1 cellular context compared by ENCODE assay signal in the genomic region with DNA sequence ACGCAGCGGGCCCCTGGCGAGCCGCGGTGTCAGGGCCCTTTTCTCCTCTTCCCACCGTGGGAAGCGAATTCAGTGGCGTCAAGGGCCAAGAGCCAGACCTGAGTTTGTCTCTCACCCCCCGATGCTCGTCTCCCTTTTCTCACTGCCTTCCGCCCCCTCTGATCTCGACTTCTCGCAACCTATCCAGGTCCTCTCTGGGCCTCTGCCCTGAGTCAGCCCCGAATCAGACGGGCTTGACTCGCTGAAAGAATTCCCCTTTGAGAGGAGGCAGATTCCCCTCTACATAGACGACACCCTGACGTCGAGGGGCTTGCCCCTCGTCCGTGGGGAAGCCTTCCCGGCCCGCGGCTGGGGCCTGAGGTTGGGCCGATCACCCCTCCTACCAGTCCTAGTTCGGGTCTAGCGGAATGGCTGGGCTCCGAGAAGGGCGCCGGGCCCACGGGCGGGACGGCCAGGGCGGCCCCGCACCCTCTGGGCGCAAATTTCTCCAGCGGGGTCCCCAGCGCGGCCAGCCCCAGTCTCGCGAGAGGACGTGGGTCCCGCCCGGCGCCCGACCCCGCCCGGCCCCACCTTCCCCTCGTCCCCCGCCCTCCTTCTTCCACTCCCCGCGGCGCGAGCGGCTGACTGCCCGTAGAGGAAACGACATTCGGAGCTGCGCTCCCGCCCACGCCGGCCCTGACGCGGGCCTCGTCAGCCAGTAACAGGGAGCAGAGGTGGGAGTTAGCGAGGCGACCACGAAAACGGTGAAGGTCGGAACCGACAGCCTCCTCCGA.
A peak's percentile ranks its signal among the peaks of the same experiment; 100 is the strongest.
TF ChIP-seq lines count a peak whose summit lies in the region.

A gene with protein sequence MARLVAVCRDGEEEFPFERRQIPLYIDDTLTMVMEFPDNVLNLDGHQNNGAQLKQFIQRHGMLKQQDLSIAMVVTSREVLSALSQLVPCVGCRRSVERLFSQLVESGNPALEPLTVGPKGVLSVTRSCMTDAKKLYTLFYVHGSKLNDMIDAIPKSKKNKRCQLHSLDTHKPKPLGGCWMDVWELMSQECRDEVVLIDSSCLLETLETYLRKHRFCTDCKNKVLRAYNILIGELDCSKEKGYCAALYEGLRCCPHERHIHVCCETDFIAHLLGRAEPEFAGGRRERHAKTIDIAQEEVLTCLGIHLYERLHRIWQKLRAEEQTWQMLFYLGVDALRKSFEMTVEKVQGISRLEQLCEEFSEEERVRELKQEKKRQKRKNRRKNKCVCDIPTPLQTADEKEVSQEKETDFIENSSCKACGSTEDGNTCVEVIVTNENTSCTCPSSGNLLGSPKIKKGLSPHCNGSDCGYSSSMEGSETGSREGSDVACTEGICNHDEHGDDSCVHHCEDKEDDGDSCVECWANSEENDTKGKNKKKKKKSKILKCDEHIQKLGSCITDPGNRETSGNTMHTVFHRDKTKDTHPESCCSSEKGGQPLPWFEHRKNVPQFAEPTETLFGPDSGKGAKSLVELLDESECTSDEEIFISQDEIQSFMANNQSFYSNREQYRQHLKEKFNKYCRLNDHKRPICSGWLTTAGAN (plus strand): TSS at position 600 of the 773 bp plus-strand sequence. CDS start 806 bp downstream, outside the sequence.

TF ChIP-seq in HepG2, 621 proteins besides CTCF, POLR2A, EP300 and RAD21 (continued from another document and continues in another):
- TF ChIP-seq, protein P1, sequence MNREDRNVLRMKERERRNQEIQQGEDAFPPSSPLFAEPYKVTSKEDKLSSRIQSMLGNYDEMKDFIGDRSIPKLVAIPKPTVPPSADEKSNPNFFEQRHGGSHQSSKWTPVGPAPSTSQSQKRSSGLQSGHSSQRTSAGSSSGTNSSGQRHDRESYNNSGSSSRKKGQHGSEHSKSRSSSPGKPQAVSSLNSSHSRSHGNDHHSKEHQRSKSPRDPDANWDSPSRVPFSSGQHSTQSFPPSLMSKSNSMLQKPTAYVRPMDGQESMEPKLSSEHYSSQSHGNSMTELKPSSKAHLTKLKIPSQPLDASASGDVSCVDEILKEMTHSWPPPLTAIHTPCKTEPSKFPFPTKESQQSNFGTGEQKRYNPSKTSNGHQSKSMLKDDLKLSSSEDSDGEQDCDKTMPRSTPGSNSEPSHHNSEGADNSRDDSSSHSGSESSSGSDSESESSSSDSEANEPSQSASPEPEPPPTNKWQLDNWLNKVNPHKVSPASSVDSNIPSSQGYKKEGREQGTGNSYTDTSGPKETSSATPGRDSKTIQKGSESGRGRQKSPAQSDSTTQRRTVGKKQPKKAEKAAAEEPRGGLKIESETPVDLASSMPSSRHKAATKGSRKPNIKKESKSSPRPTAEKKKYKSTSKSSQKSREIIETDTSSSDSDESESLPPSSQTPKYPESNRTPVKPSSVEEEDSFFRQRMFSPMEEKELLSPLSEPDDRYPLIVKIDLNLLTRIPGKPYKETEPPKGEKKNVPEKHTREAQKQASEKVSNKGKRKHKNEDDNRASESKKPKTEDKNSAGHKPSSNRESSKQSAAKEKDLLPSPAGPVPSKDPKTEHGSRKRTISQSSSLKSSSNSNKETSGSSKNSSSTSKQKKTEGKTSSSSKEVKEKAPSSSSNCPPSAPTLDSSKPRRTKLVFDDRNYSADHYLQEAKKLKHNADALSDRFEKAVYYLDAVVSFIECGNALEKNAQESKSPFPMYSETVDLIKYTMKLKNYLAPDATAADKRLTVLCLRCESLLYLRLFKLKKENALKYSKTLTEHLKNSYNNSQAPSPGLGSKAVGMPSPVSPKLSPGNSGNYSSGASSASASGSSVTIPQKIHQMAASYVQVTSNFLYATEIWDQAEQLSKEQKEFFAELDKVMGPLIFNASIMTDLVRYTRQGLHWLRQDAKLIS (CRISPR knock-in tag; IDR thresholded peaks at IDR 0.05), result no peak; the same call in 1 of the 2 replicates
- no peak for TF ChIP-seq ZNF382 (CRISPR knock-in tag; IDR thresholded peaks at IDR 0.05; ENCODE audit: borderline replicate concordance)
- TF ChIP-seq ZSCAN25 (CRISPR knock-in tag; IDR thresholded peaks at IDR 0.05), result no peak
- no peak for TF ChIP-seq ZNF724P (CRISPR knock-in tag; IDR thresholded peaks at IDR 0.05; ENCODE audit: borderline replicate concordance)
- TF ChIP-seq ZNF619 (CRISPR knock-in tag; IDR thresholded peaks at IDR 0.05), result peak; percentile 5; the same call in 1 of the 2 replicates
- TF ChIP-seq ZNF552 (CRISPR knock-in tag; IDR thresholded peaks at IDR 0.05; ENCODE audit: borderline replicate concordance), result no peak
- TF ChIP-seq ATAD3A (CRISPR knock-in tag; IDR thresholded peaks at IDR 0.05), result no peak
- TF ChIP-seq, protein P2, sequence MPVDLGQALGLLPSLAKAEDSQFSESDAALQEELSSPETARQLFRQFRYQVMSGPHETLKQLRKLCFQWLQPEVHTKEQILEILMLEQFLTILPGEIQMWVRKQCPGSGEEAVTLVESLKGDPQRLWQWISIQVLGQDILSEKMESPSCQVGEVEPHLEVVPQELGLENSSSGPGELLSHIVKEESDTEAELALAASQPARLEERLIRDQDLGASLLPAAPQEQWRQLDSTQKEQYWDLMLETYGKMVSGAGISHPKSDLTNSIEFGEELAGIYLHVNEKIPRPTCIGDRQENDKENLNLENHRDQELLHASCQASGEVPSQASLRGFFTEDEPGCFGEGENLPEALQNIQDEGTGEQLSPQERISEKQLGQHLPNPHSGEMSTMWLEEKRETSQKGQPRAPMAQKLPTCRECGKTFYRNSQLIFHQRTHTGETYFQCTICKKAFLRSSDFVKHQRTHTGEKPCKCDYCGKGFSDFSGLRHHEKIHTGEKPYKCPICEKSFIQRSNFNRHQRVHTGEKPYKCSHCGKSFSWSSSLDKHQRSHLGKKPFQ (CRISPR knock-in tag; IDR thresholded peaks at IDR 0.05; ENCODE audit: insufficient replicate concordance), result no peak
- no peak for TF ChIP-seq TEAD2 (CRISPR knock-in tag; IDR thresholded peaks at IDR 0.05)
- TF ChIP-seq RBM22 (optimal IDR thresholded peaks at IDR 0.05; ENCODE audit: low read length), result no peak
- peak; percentile 36; the same call in 1 of the 2 replicates for TF ChIP-seq ISL2 (CRISPR knock-in tag; IDR thresholded peaks at IDR 0.05)
- TF ChIP-seq ZNF44 (CRISPR knock-in tag; IDR thresholded peaks at IDR 0.05), result no peak
- TF ChIP-seq SMAD1 (CRISPR knock-in tag; IDR thresholded peaks at IDR 0.05; ENCODE audit: borderline replicate concordance, low read depth), result peak; percentile 87; the same call in 1 of the 2 replicates
- TF ChIP-seq SP5 (CRISPR knock-in tag; IDR thresholded peaks at IDR 0.05; ENCODE audit: borderline replicate concordance, low read depth), result no peak; the same call in 1 of the 2 replicates
- peak; percentile 26; the same call in 1 of the 2 replicates for TF ChIP-seq ELF1 (CRISPR knock-in tag; IDR thresholded peaks at IDR 0.05)
- TF ChIP-seq, protein P3, sequence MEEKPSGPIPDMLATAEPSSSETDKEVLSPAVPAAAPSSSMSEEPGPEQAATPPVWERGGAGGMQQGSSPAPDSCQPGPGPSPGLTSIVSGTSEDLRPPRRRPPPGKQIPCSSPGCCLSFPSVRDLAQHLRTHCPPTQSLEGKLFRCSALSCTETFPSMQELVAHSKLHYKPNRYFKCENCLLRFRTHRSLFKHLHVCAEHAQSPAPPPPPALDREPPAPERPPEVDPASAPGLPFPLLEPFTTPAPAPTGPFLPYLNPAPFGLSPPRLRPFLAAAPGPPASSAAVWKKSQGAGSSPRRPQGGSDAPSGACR (CRISPR knock-in tag; IDR thresholded peaks at IDR 0.05), result peak; percentile 40; the same call in 1 of the 2 replicates
- TF ChIP-seq ZNF891 (CRISPR knock-in tag; IDR thresholded peaks at IDR 0.05), result peak; percentile 40; the same call in 1 of the 2 replicates
- no peak for TF ChIP-seq MATR3 (CRISPR knock-in tag; IDR thresholded peaks at IDR 0.05)
- TF ChIP-seq ZNF430 (CRISPR knock-in tag; IDR thresholded peaks at IDR 0.05), result peak; percentile 53; the same call in 1 of the 2 replicates
- TF ChIP-seq, protein P4, sequence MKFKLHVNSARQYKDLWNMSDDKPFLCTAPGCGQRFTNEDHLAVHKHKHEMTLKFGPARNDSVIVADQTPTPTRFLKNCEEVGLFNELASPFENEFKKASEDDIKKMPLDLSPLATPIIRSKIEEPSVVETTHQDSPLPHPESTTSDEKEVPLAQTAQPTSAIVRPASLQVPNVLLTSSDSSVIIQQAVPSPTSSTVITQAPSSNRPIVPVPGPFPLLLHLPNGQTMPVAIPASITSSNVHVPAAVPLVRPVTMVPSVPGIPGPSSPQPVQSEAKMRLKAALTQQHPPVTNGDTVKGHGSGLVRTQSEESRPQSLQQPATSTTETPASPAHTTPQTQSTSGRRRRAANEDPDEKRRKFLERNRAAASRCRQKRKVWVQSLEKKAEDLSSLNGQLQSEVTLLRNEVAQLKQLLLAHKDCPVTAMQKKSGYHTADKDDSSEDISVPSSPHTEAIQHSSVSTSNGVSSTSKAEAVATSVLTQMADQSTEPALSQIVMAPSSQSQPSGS (CRISPR knock-in tag; IDR thresholded peaks at IDR 0.05), result 0 out of 2 replicates have a peak, but pooled peaks have one; percentile 28
- 0 out of 2 replicates have a peak, but pooled peaks have one; percentile 36 for TF ChIP-seq ZNF510 (CRISPR knock-in tag; IDR thresholded peaks at IDR 0.05; ENCODE audit: low read depth)
- TF ChIP-seq ESRRA (CRISPR knock-in tag; IDR thresholded peaks at IDR 0.05; ENCODE audit: low read depth), result 0 out of 2 replicates have a peak, but pooled peaks have one; percentile 34
- TF ChIP-seq, protein P5, sequence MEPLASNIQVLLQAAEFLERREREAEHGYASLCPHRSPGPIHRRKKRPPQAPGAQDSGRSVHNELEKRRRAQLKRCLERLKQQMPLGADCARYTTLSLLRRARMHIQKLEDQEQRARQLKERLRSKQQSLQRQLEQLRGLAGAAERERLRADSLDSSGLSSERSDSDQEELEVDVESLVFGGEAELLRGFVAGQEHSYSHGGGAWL (CRISPR knock-in tag; IDR thresholded peaks at IDR 0.05), result peak; percentile 47; the same call in 1 of the 2 replicates
- TF ChIP-seq, protein P6, sequence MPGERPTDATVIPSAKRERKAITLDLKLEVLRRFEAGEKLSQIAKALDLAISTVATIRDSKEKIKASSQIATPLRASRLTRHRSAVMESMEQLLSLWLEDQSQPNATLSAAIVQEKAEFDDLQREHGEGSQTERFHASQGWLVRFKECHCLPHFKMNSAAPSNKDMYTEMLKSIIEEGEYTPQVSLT (CRISPR knock-in tag; IDR thresholded peaks at IDR 0.05; ENCODE audit: borderline replicate concordance, low read depth), result no peak
- TF ChIP-seq FOSL1 (CRISPR knock-in tag; IDR thresholded peaks at IDR 0.05; ENCODE audit: borderline replicate concordance), result no peak
- no peak for TF ChIP-seq ATF7 (IDR thresholded peaks at IDR 0.05)
- TF ChIP-seq ATF7 (CRISPR knock-in tag; IDR thresholded peaks at IDR 0.05), result no peak
- 0 out of 2 replicates have a peak, but pooled peaks have one; percentile 37 for TF ChIP-seq EED (CRISPR knock-in tag; IDR thresholded peaks at IDR 0.05)
- no peak for TF ChIP-seq ELF3 (CRISPR knock-in tag; IDR thresholded peaks at IDR 0.05)
- TF ChIP-seq, protein P7, sequence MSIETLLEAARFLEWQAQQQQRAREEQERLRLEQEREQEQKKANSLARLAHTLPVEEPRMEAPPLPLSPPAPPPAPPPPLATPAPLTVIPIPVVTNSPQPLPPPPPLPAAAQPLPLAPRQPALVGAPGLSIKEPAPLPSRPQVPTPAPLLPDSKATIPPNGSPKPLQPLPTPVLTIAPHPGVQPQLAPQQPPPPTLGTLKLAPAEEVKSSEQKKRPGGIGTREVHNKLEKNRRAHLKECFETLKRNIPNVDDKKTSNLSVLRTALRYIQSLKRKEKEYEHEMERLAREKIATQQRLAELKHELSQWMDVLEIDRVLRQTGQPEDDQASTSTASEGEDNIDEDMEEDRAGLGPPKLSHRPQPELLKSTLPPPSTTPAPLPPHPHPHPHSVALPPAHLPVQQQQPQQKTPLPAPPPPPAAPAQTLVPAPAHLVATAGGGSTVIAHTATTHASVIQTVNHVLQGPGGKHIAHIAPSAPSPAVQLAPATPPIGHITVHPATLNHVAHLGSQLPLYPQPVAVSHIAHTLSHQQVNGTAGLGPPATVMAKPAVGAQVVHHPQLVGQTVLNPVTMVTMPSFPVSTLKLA (IDR thresholded peaks at IDR 0.05), result no peak
- TF ChIP-seq ZNF543 (CRISPR knock-in tag; IDR thresholded peaks at IDR 0.05), result peak; percentile 47; the same call in 1 of the 2 replicates
- no peak for TF ChIP-seq FLYWCH1 (CRISPR knock-in tag; IDR thresholded peaks at IDR 0.05)
- no peak; the same call in 1 of the 2 replicates for TF ChIP-seq MTA1 (CRISPR knock-in tag; IDR thresholded peaks at IDR 0.05; ENCODE audit: borderline replicate concordance)
- no peak for TF ChIP-seq BCL6 (CRISPR knock-in tag; IDR thresholded peaks at IDR 0.05)
- TF ChIP-seq, protein P8, sequence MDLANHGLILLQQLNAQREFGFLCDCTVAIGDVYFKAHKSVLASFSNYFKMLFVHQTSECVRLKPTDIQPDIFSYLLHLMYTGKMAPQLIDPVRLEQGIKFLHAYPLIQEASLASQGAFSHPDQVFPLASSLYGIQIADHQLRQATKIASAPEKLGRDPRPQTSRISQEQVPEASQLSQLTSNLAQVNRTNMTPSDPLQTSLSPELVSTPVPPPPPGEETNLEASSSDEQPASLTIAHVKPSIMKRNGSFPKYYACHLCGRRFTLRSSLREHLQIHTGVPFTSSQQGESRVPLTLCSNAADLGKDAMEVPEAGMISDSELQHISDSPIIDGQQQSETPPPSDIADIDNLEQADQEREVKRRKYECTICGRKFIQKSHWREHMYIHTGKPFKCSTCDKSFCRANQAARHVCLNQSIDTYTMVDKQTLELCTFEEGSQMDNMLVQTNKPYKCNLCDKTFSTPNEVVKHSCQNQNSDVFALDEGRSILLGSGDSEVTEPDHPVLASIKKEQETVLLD (CRISPR knock-in tag; IDR thresholded peaks at IDR 0.05; ENCODE audit: low read depth), result peak; percentile 55; the same call in 1 of the 2 replicates
- 0 out of 2 replicates have a peak, but pooled peaks have one; percentile 17 for TF ChIP-seq CREM (IDR thresholded peaks at IDR 0.05)
- no peak for TF ChIP-seq CREM (CRISPR knock-in tag; IDR thresholded peaks at IDR 0.05)
- no peak for TF ChIP-seq TCF7L2 (IDR thresholded peaks at IDR 0.05; ENCODE audit: low read depth, low read length)
- TF ChIP-seq GFI1 (CRISPR knock-in tag; IDR thresholded peaks at IDR 0.05; ENCODE audit: borderline replicate concordance), result peak; percentile 55; the same call in 1 of the 2 replicates
- TF ChIP-seq, protein P9, sequence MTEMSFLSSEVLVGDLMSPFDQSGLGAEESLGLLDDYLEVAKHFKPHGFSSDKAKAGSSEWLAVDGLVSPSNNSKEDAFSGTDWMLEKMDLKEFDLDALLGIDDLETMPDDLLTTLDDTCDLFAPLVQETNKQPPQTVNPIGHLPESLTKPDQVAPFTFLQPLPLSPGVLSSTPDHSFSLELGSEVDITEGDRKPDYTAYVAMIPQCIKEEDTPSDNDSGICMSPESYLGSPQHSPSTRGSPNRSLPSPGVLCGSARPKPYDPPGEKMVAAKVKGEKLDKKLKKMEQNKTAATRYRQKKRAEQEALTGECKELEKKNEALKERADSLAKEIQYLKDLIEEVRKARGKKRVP (CRISPR knock-in tag; IDR thresholded peaks at IDR 0.05), result 0 out of 4 replicates have a peak, but pooled peaks of 1 of the 2 experiments have one; percentile 0
